23 cellular contexts compared by ENCODE assay signal in genomic region chr6:2185056-2185455, GRCh38.
"Had no signal": no experiment of that assay in that cellular context is flagged by ENCODE, and none has a peak within 500 bp of the region (broad histone marks: within the 10 kb centered on the region; RNA-seq: fewer than 3 reads in every experiment).

No MANE protein-coding gene starts in this region.

- H3K9me3 ChIP-seq: colonic mucosa, esophagus muscularis mucosa, gastroesophageal sphincter, heart left ventricle, mucosa of descending colon, thoracic aorta, transverse colon, upper lobe of right lung, uterus had no signal

- H3K27ac ChIP-seq: colonic mucosa, epithelial cell of prostate, esophagus muscularis mucosa, foreskin keratinocyte, gastroesophageal sphincter, heart left ventricle, hepatocyte, neural progenitor cell, parathyroid adenoma, thoracic aorta, transverse colon, upper lobe of right lung, uterus had no signal

- H3K36me3 ChIP-seq: colonic mucosa, esophagus muscularis mucosa, gastroesophageal sphincter, heart left ventricle, neural progenitor cell, thoracic aorta, transverse colon, upper lobe of right lung, uterus had no signal

- H3K4me2 ChIP-seq: hepatocyte, neural progenitor cell had no signal

- H3K9ac ChIP-seq: neural progenitor cell, parathyroid adenoma had no signal

- ATAC-seq: foreskin keratinocyte; gastroesophageal sphincter; left lobe of liver; mucosa of descending colon; naive thymus-derived CD4-positive, alpha-beta T cell; sciatic nerve; stimulated activated memory B cell treated with anti-CD40 and anti-IgM and Interleukin-4, amounts not matched to agents 10 μg/mL and 1 μg/mL and 100 μg/mL, for 72 hours; upper lobe of right lung had no signal

- H3K4me1 ChIP-seq: colonic mucosa, esophagus muscularis mucosa, foreskin keratinocyte, gastroesophageal sphincter, neural progenitor cell, parathyroid adenoma, transverse colon, upper lobe of right lung, uterus had no signal

- H2AFZ ChIP-seq: hepatocyte, neural progenitor cell, parathyroid adenoma had no signal

- H3K27me3 ChIP-seq: colonic mucosa, esophagus muscularis mucosa, foreskin keratinocyte, gastroesophageal sphincter, heart left ventricle, hepatocyte, neural progenitor cell, transverse colon, upper lobe of right lung, uterus had no signal

- H3K4me3 ChIP-seq: colonic mucosa, esophagus muscularis mucosa, gastroesophageal sphincter, heart left ventricle, hepatocyte, mucosa of descending colon, neural progenitor cell, thoracic aorta, transverse colon, upper lobe of right lung, uterus had no signal

- DNase-seq: colonic mucosa; effector CD8-positive, alpha-beta T cell; endodermal cell; foreskin keratinocyte; heart left ventricle; kidney; mesenchymal stem cell; mucosa of descending colon; naive thymus-derived CD4-positive, alpha-beta T cell; stimulated activated CD4-positive, alpha-beta T cell treated with anti-CD3 and anti-CD28 coated beads, Interleukin-4, amount 100 ng/mL, for 4 hours; transverse colon; upper lobe of right lung; uterus had no signal
